1 cellular context compared by ENCODE assay signal in genomic region chr9:137618105-137619067, GRCh38.
TF ChIP-seq lines count a peak whose summit lies in the region.

Gene EHMT1 (plus strand): TSS chr9:137619005. CDS start chr9:137619029, 24 bp downstream.

TF ChIP-seq in HepG2, 621 proteins besides CTCF, POLR2A, EP300 and RAD21 (continued from another document and continues in another):
- TF ChIP-seq ZNF143 (CRISPR knock-in tag; IDR thresholded peaks at IDR 0.05) (peak; percentile 31; the same call in 1 of the 2 replicates), MTA3 (CRISPR knock-in tag; IDR thresholded peaks at IDR 0.05) (no peak), SOX5 (CRISPR knock-in tag; IDR thresholded peaks at IDR 0.05; ENCODE audit: borderline replicate concordance) (peak; percentile 26; the same call in 1 of the 2 replicates), SUZ12 (IDR thresholded peaks at IDR 0.05; ENCODE audit: low read depth, low read length) (no peak), ZSCAN21 (CRISPR knock-in tag; IDR thresholded peaks at IDR 0.05; ENCODE audit: borderline replicate concordance) (no peak), SOX6 (IDR thresholded peaks at IDR 0.05) (no peak), SOX6 (CRISPR knock-in tag; IDR thresholded peaks at IDR 0.05) (no peak), ZNF337 (CRISPR knock-in tag; IDR thresholded peaks at IDR 0.05; ENCODE audit: borderline replicate concordance, low read depth) (0 out of 2 replicates have a peak, but pooled peaks have one; percentile 49), ZNF260 (CRISPR knock-in tag; IDR thresholded peaks at IDR 0.05; ENCODE audit: borderline replicate concordance, low read depth) (no peak), MED13 (CRISPR knock-in tag; IDR thresholded peaks at IDR 0.05) (no peak), U2AF1 (optimal IDR thresholded peaks at IDR 0.05; ENCODE audit: low read depth, low read length) (no peak), ZNF136 (CRISPR knock-in tag; IDR thresholded peaks at IDR 0.05; ENCODE audit: low read depth) (no peak), ZNF616 (CRISPR knock-in tag; IDR thresholded peaks at IDR 0.05; ENCODE audit: low read depth) (no peak), AHDC1 (CRISPR knock-in tag; IDR thresholded peaks at IDR 0.05; ENCODE audit: borderline replicate concordance) (0 out of 2 replicates have a peak, but pooled peaks have one; percentile 16), GATA4 (IDR thresholded peaks at IDR 0.05; ENCODE audit: borderline replicate concordance, low read depth) (no peak), BATF2 (CRISPR knock-in tag; IDR thresholded peaks at IDR 0.05) (no peak), ZNF558 (CRISPR knock-in tag; IDR thresholded peaks at IDR 0.05; ENCODE audit: borderline replicate concordance) (peak; percentile 70; the same call in 1 of the 2 replicates), RFX5 (IDR thresholded peaks at IDR 0.05; ENCODE audit: low read depth, low read length) (no peak), SRF (IDR thresholded peaks at IDR 0.05; ENCODE audit: low read depth, low read length) (no peak), ZNF570 (CRISPR knock-in tag; IDR thresholded peaks at IDR 0.05; ENCODE audit: borderline replicate concordance) (no peak), DZIP1 (CRISPR knock-in tag; IDR thresholded peaks at IDR 0.05) (no peak), CAMTA2 (CRISPR knock-in tag; IDR thresholded peaks at IDR 0.05; ENCODE audit: borderline replicate concordance) (no peak), EHMT2 (IDR thresholded peaks at IDR 0.05; ENCODE audit: borderline replicate concordance, low read depth, low read length) (no peak), TBL1XR1 (IDR thresholded peaks at IDR 0.05; ENCODE audit: borderline replicate concordance, low read length, partially characterized antibody) (no peak), KIAA2018 (CRISPR knock-in tag; IDR thresholded peaks at IDR 0.05; ENCODE audit: borderline replicate concordance) (no peak), ZNF263 (CRISPR knock-in tag; IDR thresholded peaks at IDR 0.05) (peak; percentile 20; the same call in 1 of the 2 replicates), NR2F6 (IDR thresholded peaks at IDR 0.05) (peak; percentile 64; the same call in 1 of the 2 replicates), NR2F6 (CRISPR knock-in tag; IDR thresholded peaks at IDR 0.05) (peak; percentile 86), ZNF841 (CRISPR knock-in tag; IDR thresholded peaks at IDR 0.05; ENCODE audit: borderline replicate concordance) (no peak), PAX8 (CRISPR knock-in tag; IDR thresholded peaks at IDR 0.05; ENCODE audit: borderline replicate concordance) (no peak), MXD3 (CRISPR knock-in tag; IDR thresholded peaks at IDR 0.05) (no peak), ZMAT3 (CRISPR knock-in tag; conservative IDR thresholded peaks at IDR 0.05) (no peak), RERE (CRISPR knock-in tag; IDR thresholded peaks at IDR 0.05; ENCODE audit: low read depth) (no peak)
- TF ChIP-seq, protein P1, sequence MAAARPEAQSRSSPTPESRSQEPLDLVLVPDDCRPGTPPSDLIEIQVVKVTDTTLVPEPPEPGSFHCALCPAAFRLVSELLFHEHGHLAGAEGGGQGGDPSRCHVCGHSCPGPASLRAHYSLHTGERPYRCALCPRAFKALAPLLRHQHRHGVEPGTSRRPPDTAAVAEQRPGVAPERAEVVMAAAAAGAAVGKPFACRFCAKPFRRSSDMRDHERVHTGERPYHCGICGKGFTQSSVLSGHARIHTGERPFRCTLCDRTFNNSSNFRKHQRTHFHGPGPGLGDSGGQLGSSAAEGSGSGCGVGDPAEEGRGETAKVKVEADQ (CRISPR knock-in tag; IDR thresholded peaks at IDR 0.05; ENCODE audit: borderline replicate concordance): no peak
